ENCODE assay signal across 10 cellular contexts in the genomic region with DNA sequence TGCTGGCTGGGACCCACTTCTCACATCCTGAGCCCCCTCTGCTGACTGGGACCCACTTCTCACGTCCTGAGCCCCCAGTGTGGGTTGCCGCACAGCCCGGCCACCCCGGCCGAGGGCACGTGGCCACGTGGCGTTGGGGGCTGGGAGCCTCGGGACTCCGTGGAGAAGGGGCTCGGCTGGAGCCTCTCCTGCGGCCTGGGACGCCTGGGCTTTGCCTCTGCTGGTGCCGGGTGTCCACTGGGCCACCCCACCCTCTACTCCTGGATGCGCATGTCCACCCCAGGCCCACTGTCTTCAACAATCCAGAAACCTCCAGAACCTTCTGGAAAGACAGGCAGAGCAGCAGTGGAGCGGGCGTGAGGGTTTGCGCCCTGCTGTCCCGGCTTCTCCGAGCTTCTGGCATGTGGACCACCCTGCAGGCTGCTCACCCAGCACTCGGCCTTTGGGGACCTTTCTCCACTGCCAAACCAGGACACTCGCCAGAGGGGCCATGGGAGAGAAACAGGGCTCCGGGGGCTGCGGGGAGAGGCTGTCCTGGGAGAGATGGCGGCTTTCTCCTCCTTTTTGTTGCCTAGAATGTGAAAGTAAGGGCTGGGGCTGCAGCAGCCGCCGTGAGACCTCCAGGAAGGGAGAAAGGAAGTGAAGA.
"Had no signal": no experiment of that assay in that cellular context is flagged by ENCODE, and none has a peak within 500 bp of the region (broad histone marks: within the 10 kb centered on the region; RNA-seq: fewer than 3 reads in every experiment).

No MANE protein-coding gene starts in this region.

- H3K36me3 Mint-ChIP-seq: activated CD4-positive, alpha-beta memory T cell treated with anti-CD3 and anti-CD28 coated beads for 36 hours; stimulated activated memory B cell treated with anti-CD40 and anti-IgM and Interleukin-4, amounts not matched to agents 10 μg/mL and 1 μg/mL and 100 μg/mL, for 72 hours had no signal

- H3K27ac Mint-ChIP-seq: stimulated activated memory B cell treated with anti-CD40 and anti-IgM and Interleukin-4, amounts not matched to agents 10 μg/mL and 1 μg/mL and 100 μg/mL, for 72 hours had no signal

- H3K4me3 ChIP-seq: adrenal gland had no signal

- H3K27ac ChIP-seq: adrenal gland, dorsolateral prefrontal cortex had no signal

- H3K4me1 ChIP-seq: adrenal gland had no signal

- DNase-seq: activated CD4-positive, alpha-beta memory T cell treated with anti-CD3 and anti-CD28 coated beads for 36 hours; activated CD4-positive, CD25-positive, alpha-beta regulatory T cell treated with anti-CD3 and anti-CD28 coated beads, Interleukin-2, amount 50 U/mL, for 72 hours; activated effector memory CD4-positive, alpha-beta T cell treated with anti-CD3 and anti-CD28 coated beads, Interleukin-2, amount 50 U/mL, for 16 hours; activated T-cell treated with anti-CD3 and anti-CD28 coated beads, Interleukin-2, amount 50 U/mL, for 4 hours; adrenal gland; mesendoderm; stimulated activated CD4-positive, alpha-beta T cell treated with anti-CD3 and anti-CD28 coated beads, Interleukin-2, amount 100 ng/mL, for 48 hours had no signal

- H3K9me3 ChIP-seq: adrenal gland had no signal

- H3K4me3 Mint-ChIP-seq: activated CD4-positive, alpha-beta memory T cell treated with anti-CD3 and anti-CD28 coated beads for 36 hours; neural crest cell; stimulated activated memory B cell treated with anti-CD40 and anti-IgM and Interleukin-4, amounts not matched to agents 10 μg/mL and 1 μg/mL and 100 μg/mL, for 72 hours had no signal

- ATAC-seq: activated T-cell treated with anti-CD3 and anti-CD28 coated beads, Interleukin-2, amount 50 U/mL, for 4 hours; stimulated activated memory B cell treated with anti-CD40 and anti-IgM and Interleukin-4, amounts not matched to agents 10 μg/mL and 1 μg/mL and 100 μg/mL, for 72 hours had no signal

- H3K9me3 Mint-ChIP-seq: activated CD4-positive, alpha-beta memory T cell treated with anti-CD3 and anti-CD28 coated beads for 36 hours; activated T-cell treated with anti-CD3 and anti-CD28 coated beads, Interleukin-2, amount 50 U/mL, for 4 hours; neural crest cell; stimulated activated memory B cell treated with anti-CD40 and anti-IgM and Interleukin-4, amounts not matched to agents 10 μg/mL and 1 μg/mL and 100 μg/mL, for 72 hours had no signal

- H3K36me3 ChIP-seq: adrenal gland had no signal
